ENCODE assay signal across 17 cellular contexts in genomic region chr5:88756953-88757352, GRCh38.
"Had no signal": no experiment of that assay in that cellular context is flagged by ENCODE, and none has a peak within 500 bp of the region (broad histone marks: within the 10 kb centered on the region; RNA-seq: fewer than 3 reads in every experiment).

No MANE protein-coding gene starts in this region.

- H3K36me3 Mint-ChIP-seq: activated naive CD4-positive, alpha-beta T cell treated with anti-CD3 and anti-CD28 coated beads, Interleukin-2, amount 50 U/mL, for 72 hours; WTC11 had no signal

- H3K27me3 Mint-ChIP-seq: dendritic cell treated with granulocyte-macrophage colony-stimulating factor and Interleukin-4, amounts not matched to agents 40 ng/mL and 50 ng/mL, for 4 days had no signal

- DNase-seq: activated CD4-positive, alpha-beta T cell treated with anti-CD3 and anti-CD28 coated beads for 48 hours; activated CD8-positive, alpha-beta T cell treated with anti-CD3 and anti-CD28 coated beads for 36 hours; activated gamma-delta T cell; activated T-cell treated with anti-CD3 and anti-CD28 coated beads, Interleukin-2, amount 50 U/mL, for 72 hours; brain microvascular endothelial cell; effector memory CD4-positive, alpha-beta T cell; foreskin melanocyte; heart right ventricle; nucleus accumbens; right cardiac atrium; stimulated activated CD4-positive, alpha-beta T cell treated with anti-CD3 and anti-CD28 coated beads, Interleukin-4, amount 100 ng/mL, for 24 hours; trophoblast cell had no signal

- H3K9me3 Mint-ChIP-seq: activated CD8-positive, alpha-beta T cell treated with anti-CD3 and anti-CD28 coated beads for 36 hours; activated naive CD4-positive, alpha-beta T cell treated with anti-CD3 and anti-CD28 coated beads, Interleukin-2, amount 50 U/mL, for 72 hours; activated T-cell treated with anti-CD3 and anti-CD28 coated beads, Interleukin-2, amount 50 U/mL, for 72 hours; dendritic cell treated with granulocyte-macrophage colony-stimulating factor and Interleukin-4, amounts not matched to agents 40 ng/mL and 50 ng/mL, for 4 days; nephron; stimulated activated naive CD8-positive, alpha-beta T cell treated with anti-CD3 and anti-CD28 coated beads, Interleukin-15, Interleukin-2, amounts not matched to agents 100 ng/mL and 50 ng/mL, for 24 hours; WTC11 had no signal

- ATAC-seq: activated CD8-positive, alpha-beta T cell treated with anti-CD3 and anti-CD28 coated beads for 36 hours; activated naive CD4-positive, alpha-beta T cell treated with anti-CD3 and anti-CD28 coated beads, Interleukin-2, amount 50 U/mL, for 72 hours; activated T-cell treated with anti-CD3 and anti-CD28 coated beads, Interleukin-2, amount 50 U/mL, for 72 hours; heart right ventricle; right cardiac atrium; WTC11 had no signal

- H3K4me3 Mint-ChIP-seq: activated CD8-positive, alpha-beta T cell treated with anti-CD3 and anti-CD28 coated beads for 36 hours; activated T-cell treated with anti-CD3 and anti-CD28 coated beads, Interleukin-2, amount 50 U/mL, for 72 hours; dendritic cell treated with granulocyte-macrophage colony-stimulating factor and Interleukin-4, amounts not matched to agents 40 ng/mL and 50 ng/mL, for 4 days; nephron; stimulated activated naive CD8-positive, alpha-beta T cell treated with anti-CD3 and anti-CD28 coated beads, Interleukin-15, Interleukin-2, amounts not matched to agents 100 ng/mL and 50 ng/mL, for 24 hours; WTC11 had no signal

- H3K27ac Mint-ChIP-seq: activated CD8-positive, alpha-beta T cell treated with anti-CD3 and anti-CD28 coated beads for 36 hours; activated naive CD4-positive, alpha-beta T cell treated with anti-CD3 and anti-CD28 coated beads, Interleukin-2, amount 50 U/mL, for 72 hours; activated T-cell treated with anti-CD3 and anti-CD28 coated beads, Interleukin-2, amount 50 U/mL, for 72 hours; nephron; stimulated activated naive CD8-positive, alpha-beta T cell treated with anti-CD3 and anti-CD28 coated beads, Interleukin-15, Interleukin-2, amounts not matched to agents 100 ng/mL and 50 ng/mL, for 24 hours; WTC11 had no signal

- H3K4me1 Mint-ChIP-seq: nephron had no signal
